Comparison of ENCODE assay signal across 11 cellular contexts in genomic region chr6:28217890-28218289, GRCh38. TPM values are rescaled to one million over a fixed set of nuclear protein-coding genes. Genes with fewer than 3 reads are reported as not detected.
DNase-seq lines count a peak whose midpoint lies in the region; ATAC-seq and TF ChIP-seq lines count a peak whose summit lies in the region.
"Had no signal": no experiment of that assay in that cellular context is flagged by ENCODE, and none has a peak within 500 bp of the region (broad histone marks: within the 10 kb centered on the region; RNA-seq: fewer than 3 reads in every experiment).

No MANE protein-coding gene starts in this region.

- H3K27me3 ChIP-seq in heart left ventricle (peaks cover 0 to 55% (median 41%) of the 10 kb centered on the region in 9 donors), right atrium auricular region (peaks cover 5 to 7% of the 10 kb centered on the region in 2 donors), stomach smooth muscle (ENCODE audit: control insufficient read depth in 1 of 2, insufficient read depth in 2 of 2, low read length in 2 of 2) (peaks cover 19 to 33% of the 10 kb centered on the region in 2 donors)

- no peaks in the 10 kb centered on the region for H3K4me1 Mint-ChIP-seq in T-helper 17 cell

- H3K27ac Mint-ChIP-seq in T-helper 17 cell: no peak overlapping the region

- peaks cover 2% of the 10 kb centered on the region for H3K36me3 Mint-ChIP-seq in T-helper 17 cell (ENCODE audit: low read depth)

- no peaks in the 10 kb centered on the region for H3K9me3 ChIP-seq in heart left ventricle
- H3K9me3 ChIP-seq in right atrium auricular region: no peaks in the 10 kb centered on the region
- no peaks in the 10 kb centered on the region for H3K9me3 ChIP-seq in T-helper 17 cell (ENCODE audit: control insufficient read depth, low read length, poor library complexity, severe bottlenecking)
- no peaks in the 10 kb centered on the region for H3K9me3 ChIP-seq in iPS-18c (ENCODE audit: control insufficient read depth, insufficient read depth, low read length)
- H3K9me3 ChIP-seq in stomach smooth muscle (ENCODE audit: control insufficient read depth in 2 of 2, low read length in 2 of 2): no peaks in the 10 kb centered on the region
- H3K9me3 ChIP-seq: BLaER1 had no signal

- TF ChIP-seq POLR2A in heart left ventricle (IDR thresholded peaks at IDR 0.05): no peak

- peaks cover 82% of the 10 kb centered on the region for H3K27me3 Mint-ChIP-seq in T-helper 17 cell

- DNase-seq in heart left ventricle (no peak), right atrium auricular region (ENCODE audit: low spot score) (no peak), T-helper 17 cell (no peak), putamen (ENCODE audit: low spot score) (no peak)
- no peak for DNase-seq in stimulated activated CD4-positive, alpha-beta T cell treated with anti-CD3 and anti-CD28 coated beads, Interleukin-4, amount 100 ng/mL, for 24 hours
- DNase-seq: effector CD4-positive, alpha-beta T cell had no signal

- ATAC-seq in heart left ventricle: no peak
- no peak for ATAC-seq in T-helper 17 cell
- ATAC-seq in HG03280 (IDR thresholded peaks at IDR 0.05; ENCODE audit: unreplicated experiment): no peak

- TF ChIP-seq CTCF in heart left ventricle (IDR thresholded peaks at IDR 0.05): no peak
- no peak for TF ChIP-seq CTCF in right atrium auricular region (IDR thresholded peaks at IDR 0.05)

- H3K27ac ChIP-seq in heart left ventricle (no peak overlapping the region), right atrium auricular region (no peak overlapping the region), stomach smooth muscle (ENCODE audit: low read length) (no peak overlapping the region)
- H3K27ac ChIP-seq: BLaER1 had no signal

- H3K4me1 ChIP-seq in heart left ventricle (peaks cover 0 to 24% (median 11%) of the 10 kb centered on the region in 12 donors), right atrium auricular region (peaks cover 0 to 10% of the 10 kb centered on the region in 2 donors), stomach smooth muscle (ENCODE audit: control insufficient read depth, insufficient read depth, low read length) (peaks cover 4% of the 10 kb centered on the region)
- H3K4me1 ChIP-seq: BLaER1 had no signal

- H3K9ac ChIP-seq in stomach smooth muscle (ENCODE audit: low read length in 2 of 2): no peak overlapping the region
- H3K9ac ChIP-seq: BLaER1 had no signal

- H3K4me3 Mint-ChIP-seq in T-helper 17 cell: peak overlapping the region; percentile 61

- H3K4me3 ChIP-seq in heart left ventricle: peak overlapping the region in 8 of 12 donors; percentile 20 to 78 (median 72)
- H3K4me3 ChIP-seq in right atrium auricular region: no peak overlapping the region
- H3K4me3 ChIP-seq in iPS-18c (ENCODE audit: insufficient read depth, low read depth, low read length): peak overlapping the region; percentile 38; the same call in 1 of the 2 replicates
- peak overlapping the region; percentile 78 to 81 for H3K4me3 ChIP-seq in stomach smooth muscle (ENCODE audit: low read length in 2 of 2)

- intact Hi-C loops in heart left ventricle (cut with DNase I): loop anchor here in 6 of 10 donors (5.0 to 10.0 kb wide), 6 partner anchors 34 to 136 kb away; partner anchors contain the start of genes ZKSCAN8 (in 3 of the 6), ZKSCAN4 (in 1 of the 6) and ZNF165 (in 1 of the 6)

- H3K36me3 ChIP-seq in heart left ventricle: no peaks in the 10 kb centered on the region
- no peaks in the 10 kb centered on the region for H3K36me3 ChIP-seq in right atrium auricular region
- no peaks in the 10 kb centered on the region for H3K36me3 ChIP-seq in stomach smooth muscle (ENCODE audit: control insufficient read depth in 2 of 2, insufficient read depth in 2 of 2, low read length in 2 of 2)
- H3K36me3 ChIP-seq: BLaER1 had no signal

- 82 to 95% (median 91%) methylated on average over 4 to 12 of the region's 12 CpGs for WGBS in heart left ventricle, 4 donors

RNA-seq across cellular contexts. Expression of gene ZSCAN9, which starts 7.2 kb away (rescaled TPM):
- total RNA-seq in heart left ventricle (10 to 100 TPM in 2 of 9 donors, 1 to 10 TPM in 7; 6.8 to 12.6 (median 7.9) TPM), right atrium auricular region (10 to 100 TPM in 1 of 2 donors, 1 to 10 TPM in 1; 5.8 to 10.1 TPM), T-helper 17 cell (1 to 10 TPM; 1.6 to 1.9 TPM)
- 10 to 100 TPM in 1 of 2 donors, 1 to 10 TPM in 1; 5.8 to 10.2 TPM for polyA plus RNA-seq in heart left ventricle

RNA-seq across cellular contexts. Expression of gene ZKSCAN4, which starts 34.2 kb away (rescaled TPM):
- total RNA-seq in heart left ventricle (1 to 10 TPM; 2.1 to 5.0 (median 2.5) TPM), right atrium auricular region (1 to 10 TPM; 1.8 to 2.0 TPM), T-helper 17 cell (1 to 10 TPM; 1.1 to 2.1 TPM)
- 1 to 10 TPM; 1.5 to 2.2 TPM for polyA plus RNA-seq in heart left ventricle

RNA-seq across cellular contexts. Expression of gene NKAPL, which starts 41.2 kb away (rescaled TPM):
- total RNA-seq in heart left ventricle (1 to 10 TPM; 3.3 to 8.4 (median 5.2) TPM), right atrium auricular region (1 to 10 TPM; 3.1 to 5.1 TPM), T-helper 17 cell (not detected)
- 1 to 10 TPM; 5.8 to 7.2 TPM for polyA plus RNA-seq in heart left ventricle
- total RNA-seq: NCI-H460 had no signal

RNA-seq across cellular contexts. Expression of gene ZSCAN26, which starts 49.1 kb away (rescaled TPM):
- total RNA-seq in heart left ventricle (10 to 100 TPM in 8 of 9 donors, 1 to 10 TPM in 1; 9.8 to 16.4 (median 12.2) TPM), right atrium auricular region (10 to 100 TPM; 11.2 to 13.3 TPM), T-helper 17 cell (10 to 100 TPM in 1 of 2 donors, 1 to 10 TPM in 1; 7.3 to 14.9 TPM)
- polyA plus RNA-seq in heart left ventricle: 1 to 10 TPM; 8.1 to 8.3 TPM

Comparison
In these comparisons a context has a peak if more than half of its experiments do, and no peak if none do; other contexts are left out.
1. H3K4me3 ChIP-seq: peak in heart left ventricle (8 of 12), iPS-18c (single experiment) and stomach smooth muscle (2 of 2); none in right atrium auricular region (0 of 2).